ENCODE assay signal across 3 cellular contexts in the genomic region with DNA sequence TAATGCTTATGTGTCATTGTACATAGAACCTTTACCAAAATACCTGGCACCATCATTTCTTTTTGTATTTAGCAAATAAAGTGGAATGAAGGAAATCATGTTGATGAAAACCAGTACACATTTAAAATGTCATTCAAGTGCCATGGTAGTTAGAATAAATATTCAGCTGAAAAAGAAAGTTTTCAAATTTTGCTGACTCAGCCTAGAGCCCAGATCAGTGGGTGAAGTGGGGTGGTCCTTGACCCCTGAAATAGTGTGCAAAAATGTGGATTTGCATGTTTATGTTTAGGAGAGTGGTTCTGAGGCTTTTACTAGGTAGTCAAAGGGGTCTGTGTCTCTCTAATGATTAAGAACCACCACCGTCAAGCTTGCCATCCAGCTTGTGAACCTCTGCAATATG.
TF ChIP-seq lines count a peak whose summit lies in the region.

No MANE protein-coding gene starts in this region.

TF ChIP-seq in A549, 52 proteins besides CTCF, POLR2A, EP300 and RAD21:
- TF ChIP-seq MAFK (IDR thresholded peaks at IDR 0.05; ENCODE audit: partially characterized antibody) (peak; percentile 96), ZNF302 (CRISPR knock-in tag; IDR thresholded peaks at IDR 0.05) (no peak)
- TF ChIP-seq, protein P1, sequence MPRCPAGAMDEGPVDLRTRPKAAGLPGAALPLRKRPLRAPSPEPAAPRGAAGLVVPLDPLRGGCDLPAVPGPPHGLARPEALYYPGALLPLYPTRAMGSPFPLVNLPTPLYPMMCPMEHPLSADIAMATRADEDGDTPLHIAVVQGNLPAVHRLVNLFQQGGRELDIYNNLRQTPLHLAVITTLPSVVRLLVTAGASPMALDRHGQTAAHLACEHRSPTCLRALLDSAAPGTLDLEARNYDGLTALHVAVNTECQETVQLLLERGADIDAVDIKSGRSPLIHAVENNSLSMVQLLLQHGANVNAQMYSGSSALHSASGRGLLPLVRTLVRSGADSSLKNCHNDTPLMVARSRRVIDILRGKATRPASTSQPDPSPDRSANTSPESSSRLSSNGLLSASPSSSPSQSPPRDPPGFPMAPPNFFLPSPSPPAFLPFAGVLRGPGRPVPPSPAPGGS (IDR thresholded peaks at IDR 0.05), result no peak

TF ChIP-seq in IMR-90, 13 proteins besides CTCF, POLR2A, EP300 and RAD21:
- TF ChIP-seq, protein P2, sequence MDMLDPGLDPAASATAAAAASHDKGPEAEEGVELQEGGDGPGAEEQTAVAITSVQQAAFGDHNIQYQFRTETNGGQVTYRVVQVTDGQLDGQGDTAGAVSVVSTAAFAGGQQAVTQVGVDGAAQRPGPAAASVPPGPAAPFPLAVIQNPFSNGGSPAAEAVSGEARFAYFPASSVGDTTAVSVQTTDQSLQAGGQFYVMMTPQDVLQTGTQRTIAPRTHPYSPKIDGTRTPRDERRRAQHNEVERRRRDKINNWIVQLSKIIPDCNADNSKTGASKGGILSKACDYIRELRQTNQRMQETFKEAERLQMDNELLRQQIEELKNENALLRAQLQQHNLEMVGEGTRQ (IDR thresholded peaks at IDR 0.05; ENCODE audit: low read depth, low read length), result no peak
- TF ChIP-seq NFE2L2 (IDR thresholded peaks at IDR 0.05; ENCODE audit: low read depth, low read length), result no peak
- no peak for TF ChIP-seq BHLHE40 (IDR thresholded peaks at IDR 0.05; ENCODE audit: low read depth, low read length)
- TF ChIP-seq MAZ (IDR thresholded peaks at IDR 0.05; ENCODE audit: borderline replicate concordance, low read depth, low read length), result no peak
- TF ChIP-seq CEBPB (IDR thresholded peaks at IDR 0.05; ENCODE audit: low read depth, low read length), result no peak
- no peak for TF ChIP-seq RCOR1 (IDR thresholded peaks at IDR 0.05; ENCODE audit: insufficient replicate concordance, low read length)
- peak; percentile 97 for TF ChIP-seq MAFK (IDR thresholded peaks at IDR 0.05; ENCODE audit: low read depth, low read length)
- no peak for TF ChIP-seq FOS (IDR thresholded peaks at IDR 0.05; ENCODE audit: low read depth, low read length)

TF ChIP-seq in H1, 55 proteins besides CTCF, POLR2A, EP300 and RAD21:
- TF ChIP-seq TAF7 (optimal IDR thresholded peaks at IDR 0.05; ENCODE audit: borderline replicate concordance, low read depth, low read length) (no peak), TBP (IDR thresholded peaks at IDR 0.05; ENCODE audit: low read depth, low read length) (no peak), MAFK (IDR thresholded peaks at IDR 0.05; ENCODE audit: low read depth, low read length) (peak; percentile 79), GTF2F1 (IDR thresholded peaks at IDR 0.05; ENCODE audit: borderline replicate concordance, low read depth, low read length) (no peak)
- TF ChIP-seq, protein P3, sequence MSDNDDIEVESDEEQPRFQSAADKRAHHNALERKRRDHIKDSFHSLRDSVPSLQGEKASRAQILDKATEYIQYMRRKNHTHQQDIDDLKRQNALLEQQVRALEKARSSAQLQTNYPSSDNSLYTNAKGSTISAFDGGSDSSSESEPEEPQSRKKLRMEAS (IDR thresholded peaks at IDR 0.05), result no peak
TF ChIP-seq in H1: peak in this region for 1.
